ENCODE assay signal across 8 cellular contexts in genomic region chr17:17972952-17973254, GRCh38. TPM values are rescaled to one million over a fixed set of nuclear protein-coding genes. Genes with fewer than 3 reads are reported as not detected.
DNase-seq lines count a peak whose midpoint lies in the region; ATAC-seq, FAIRE-seq and TF ChIP-seq lines count a peak whose summit lies in the region.

No MANE protein-coding gene starts in this region.

- DNase-seq in fibroblast of villous mesenchyme (ENCODE audit: low read depth) (no peak), skeletal muscle cell (ENCODE audit: low read depth) (no peak), medulla oblongata (ENCODE audit: extremely low spot score) (no peak), GM12891 (ENCODE audit: insufficient read length, low spot score) (no peak), erythroblast (lab: John Stamatoyannopoulos, UW) (no peak)
- DNase-seq in stimulated activated CD8-positive, alpha-beta memory T cell treated with anti-CD3 and anti-CD28 coated beads, Interleukin-4, amount 100 ng/mL, for 48 hours, result no peak

- H4K20me1 ChIP-seq in SU-DHL-6 (ENCODE audit: low read depth, low read length), result no peaks in the 10 kb centered on the region; the same call in 1 of the 2 replicates

- H3F3A ChIP-seq in SU-DHL-6 (ENCODE audit: insufficient read depth), result no peaks in the 10 kb centered on the region

- peak overlapping the region; percentile 72 for H3K4me2 ChIP-seq in SU-DHL-6 (ENCODE audit: low read depth, low read length, poor library complexity, severe bottlenecking)

- no peaks in the 10 kb centered on the region for H3K79me2 ChIP-seq in SU-DHL-6 (ENCODE audit: insufficient read depth, low read length)

- peak overlapping the region; percentile 66 for H2AFZ ChIP-seq in SU-DHL-6 (ENCODE audit: low read depth, low read length, severe bottlenecking)

- ATAC-seq in GM18502 (IDR thresholded peaks at IDR 0.05; ENCODE audit: poor library complexity, unreplicated experiment), result peak; percentile 0

- no peaks in the 10 kb centered on the region for H3K9me3 ChIP-seq in SU-DHL-6 (ENCODE audit: insufficient read depth, low read length)

- no peak for FAIRE-seq in GM12891 (lab: Jason Lieb, UNC)

- TF ChIP-seq POLR2A in GM12891 (IDR thresholded peaks at IDR 0.05; ENCODE audit: low read depth, low read length) (no peak), erythroblast (IDR thresholded peaks at IDR 0.05; ENCODE audit: low read length) (no peak)

- H3K4me3 ChIP-seq in SU-DHL-6 (ENCODE audit: insufficient read depth, low read length, poor library complexity, severe bottlenecking) (peak overlapping the region; percentile 57), fibroblast of villous mesenchyme (ENCODE audit: low read depth, low read length) (peak overlapping the region; percentile 61), skeletal muscle cell (ENCODE audit: low read depth, low read length) (peak overlapping the region; percentile 74)

- no peaks in the 10 kb centered on the region for H3K9me2 ChIP-seq in SU-DHL-6 (replicated peaks; ENCODE audit: insufficient read depth, low read length)

- no peaks in the 10 kb centered on the region for H3K27me3 ChIP-seq in SU-DHL-6 (ENCODE audit: low read length)

- peak overlapping the region; percentile 16; the same call in 1 of the 2 replicates for H3K9ac ChIP-seq in SU-DHL-6 (ENCODE audit: low read length)

- TF ChIP-seq CTCF in SU-DHL-6 (IDR thresholded peaks at IDR 0.05; ENCODE audit: insufficient read depth, low read length, poor library complexity, severe bottlenecking) (no peak), fibroblast of villous mesenchyme (IDR thresholded peaks at IDR 0.05; ENCODE audit: insufficient read depth, low read depth, low read length) (no peak)

- H3K36me3 ChIP-seq in SU-DHL-6 (ENCODE audit: low read length), result no peaks in the 10 kb centered on the region

- no peak overlapping the region for H3K27ac ChIP-seq in SU-DHL-6 (ENCODE audit: low read depth, low read length)

TF ChIP-seq in GM12891, 5 proteins besides CTCF, POLR2A, EP300 and RAD21:
- TF ChIP-seq PAX5 (IDR thresholded peaks at IDR 0.05; ENCODE audit: insufficient read depth, low read length, severe bottlenecking) (no peak), TAF1 (IDR thresholded peaks at IDR 0.05; ENCODE audit: low read depth, low read length) (no peak), SPI1 (IDR thresholded peaks at IDR 0.05; ENCODE audit: low read depth, low read length) (no peak), POLR2AphosphoS5 (IDR thresholded peaks at IDR 0.05; ENCODE audit: low read depth, low read length) (no peak), POU2F2 (IDR thresholded peaks at IDR 0.05; ENCODE audit: low read depth, low read length) (no peak)

RNA-seq across cellular contexts. Expression of gene DRC3, which starts 0.2 kb away (rescaled TPM):
- total RNA-seq in fibroblast of villous mesenchyme, result under 0.01 and 0.97 TPM in 2 replicates
- 0.62 TPM for polyA plus RNA-seq in GM12891 (2012; ENCODE audit: low read depth, missing spikeins)

RNA-seq across cellular contexts. Expression of gene TOM1L2, which starts 0.7 kb away (rescaled TPM):
- 29.0 and 34.1 TPM in 2 replicates for total RNA-seq in fibroblast of villous mesenchyme
- 7.3 TPM for polyA plus RNA-seq in GM12891 (2012; ENCODE audit: low read depth, missing spikeins)
